In the genomic region with DNA sequence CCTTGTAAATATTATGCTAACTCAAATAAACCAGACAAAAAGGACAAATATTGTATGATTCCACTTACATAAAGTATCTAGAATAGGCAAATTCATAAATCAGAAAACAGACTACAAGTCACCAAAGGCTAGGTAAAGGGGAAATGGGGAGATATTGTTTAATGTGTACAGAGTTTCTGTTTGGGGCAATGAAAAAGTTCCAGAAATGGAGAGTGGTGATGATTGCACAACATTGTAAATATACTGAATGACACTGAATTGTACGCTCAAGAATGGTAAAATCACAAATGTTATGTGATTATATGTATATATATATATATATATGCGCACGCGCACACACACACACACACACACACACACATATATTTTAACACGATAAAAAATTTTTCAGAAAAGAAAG, we compare ENCODE assay signal across 20 cellular contexts.
"Had no signal": no experiment of that assay in that cellular context is flagged by ENCODE, and none has a peak within 500 bp of the region (broad histone marks: within the 10 kb centered on the region; RNA-seq: fewer than 3 reads in every experiment).

No MANE protein-coding gene starts in this region.

- H3K4me3 ChIP-seq: esophagus squamous epithelium, gastroesophageal sphincter, left lung, lower lobe of right lung, ovary, right atrium auricular region, smooth muscle cell, suprapubic skin, tibial nerve, upper lobe of right lung, vagina had no signal

- ATAC-seq: left lung; lower lobe of right lung; natural killer cell; stimulated activated effector memory CD8-positive, alpha-beta T cell treated with anti-CD3 and anti-CD28 coated beads, Interleukin-12 subunit alpha, Interleukin-12 subunit beta, amount 100 ng/mL, for 72 hours; stimulated activated naive CD8-positive, alpha-beta T cell treated with anti-CD3 and anti-CD28 coated beads, Interleukin-15, Interleukin-2, amounts not matched to agents 100 U/mL and 50 U/mL, for 24 hours; upper lobe of right lung had no signal

- DNase-seq: dermis blood vessel endothelial cell; esophagus squamous epithelium; foreskin fibroblast; glutamatergic neuron; islet precursor cell; left lung; lower lobe of right lung; natural killer cell; ovary; stimulated activated CD4-positive, alpha-beta T cell treated with anti-CD3 and anti-CD28 coated beads, Interleukin-4, amount 100 ng/mL, for 1 hour; stimulated activated CD8-positive, alpha-beta memory T cell treated with anti-CD3 and anti-CD28 coated beads, Interleukin-4, amount 100 ng/mL, for 48 hours; stimulated activated naive CD8-positive, alpha-beta T cell treated with anti-CD3 and anti-CD28 coated beads, Interleukin-15, Interleukin-2, amounts not matched to agents 100 U/mL and 50 U/mL, for 24 hours; upper lobe of right lung had no signal
